8 cellular contexts compared by ENCODE assay signal in genomic region chr12:25194211-25194610, GRCh38. TPM values are rescaled to one million over a fixed set of nuclear protein-coding genes. Genes with fewer than 3 reads are reported as not detected.
DNase-seq lines count a peak whose midpoint lies in the region; ATAC-seq and TF ChIP-seq lines count a peak whose summit lies in the region.

No MANE protein-coding gene starts in this region.

- no peaks in the 10 kb centered on the region for H3K9me3 ChIP-seq in skeletal muscle tissue (ENCODE audit: control insufficient read depth in 3 of 3, low read length in 3 of 3)

- H3K4me1 ChIP-seq in skeletal muscle tissue (ENCODE audit: control insufficient read depth in 3 of 3, insufficient read depth in 3 of 3, low read length in 3 of 3): peaks cover 5 to 24% (median 11%) of the 10 kb centered on the region in 3 donors

- H3K9ac ChIP-seq in skeletal muscle tissue (ENCODE audit: low read depth in 1 of 3, low read length in 3 of 3): peak overlapping the region in 1 of 3 donors; percentile 99

- H3K27me3 ChIP-seq in skeletal muscle tissue (ENCODE audit: control insufficient read depth in 3 of 3, insufficient read depth in 3 of 3, low read length in 3 of 3): no peaks in the 10 kb centered on the region

- peak overlapping the region; percentile 90 to 95 (median 90) for H3K4me3 ChIP-seq in skeletal muscle tissue (ENCODE audit: low read length in 3 of 3)

- no peaks in the 10 kb centered on the region for H3K36me3 ChIP-seq in skeletal muscle tissue (ENCODE audit: control insufficient read depth in 3 of 3, insufficient read depth in 3 of 3, low read length in 3 of 3)

- H3K27ac ChIP-seq in skeletal muscle tissue (ENCODE audit: low read depth, low read length): peak overlapping the region; percentile 95

- DNase-seq in DMS53 (lab: John Stamatoyannopoulos, UW): peak; percentile 87
- no peak for DNase-seq in DMS53 treated with DMSO at 0.1 percent for 48 hours (lab: John Stamatoyannopoulos, UW; ENCODE audit: unreplicated experiment)
- peak; percentile 52 for DNase-seq in fibroblast of peridontal ligament (ENCODE audit: extremely low read depth)
- DNase-seq in stimulated activated CD4-positive, alpha-beta T cell treated with anti-CD3 and anti-CD28 coated beads, Interleukin-4, amount 100 ng/mL, for 1 hour: no peak
- DNase-seq in RKO (ENCODE audit: low spot score): no peak
- no peak for DNase-seq in NCI-H510A (lab: John Stamatoyannopoulos, UW)

- peak; percentile 47 for ATAC-seq in SK-N-SH treated with all-trans-retinoic acid at 6 μM for 48 hours

TF ChIP-seq in SK-N-SH treated with all-trans-retinoic acid at 6 μM for 48 hours, 23 proteins besides CTCF, POLR2A, EP300 and RAD21:
- TF ChIP-seq POU6F1 (CRISPR knock-in tag; IDR thresholded peaks at IDR 0.05; ENCODE audit: borderline replicate concordance, low read depth) (no peak), SNAI2 (CRISPR knock-in tag; IDR thresholded peaks at IDR 0.05) (no peak), ISL1 (CRISPR knock-in tag; IDR thresholded peaks at IDR 0.05) (peak; percentile 70), ZFP3 (CRISPR knock-in tag; IDR thresholded peaks at IDR 0.05) (no peak), ZFP30 (CRISPR knock-in tag; IDR thresholded peaks at IDR 0.05) (no peak), PPARA (CRISPR knock-in tag; IDR thresholded peaks at IDR 0.05; ENCODE audit: borderline replicate concordance) (no peak), CSRNP3 (CRISPR knock-in tag; IDR thresholded peaks at IDR 0.05) (peak; percentile 60; the same call in 1 of the 2 replicates), ZC3H10 (CRISPR knock-in tag; IDR thresholded peaks at IDR 0.05) (no peak), TCF4 (CRISPR knock-in tag; IDR thresholded peaks at IDR 0.05; ENCODE audit: borderline replicate concordance) (no peak; the same call in none of the 2 replicates)

RNA-seq across cellular contexts. Expression of gene DNAI7, which starts 0.7 kb away (rescaled TPM):
- total RNA-seq in skeletal muscle tissue: 1.6 TPM

RNA-seq across cellular contexts. Expression of gene ETFRF1, which starts 0.8 kb away (rescaled TPM):
- 15.1 TPM for total RNA-seq in skeletal muscle tissue

RNA-seq across cellular contexts. Expression of gene KRAS, which starts 56.5 kb away (rescaled TPM):
- total RNA-seq in skeletal muscle tissue: 11.5 TPM

Comparison
In these comparisons a context has a peak if more than half of its experiments do, and no peak if none do; other contexts are left out.
1. DNase-seq: peak in DMS53 (single experiment) and fibroblast of peridontal ligament (single experiment); none in DMS53 treated with DMSO at 0.1 percent for 48 hours (single experiment), stimulated activated CD4-positive, alpha-beta T cell treated with anti-CD3 and anti-CD28 coated beads, Interleukin-4, amount 100 ng/mL, for 1 hour (single experiment), RKO (single experiment) and NCI-H510A (single experiment).